9 cellular contexts compared by ENCODE assay signal in the genomic region with DNA sequence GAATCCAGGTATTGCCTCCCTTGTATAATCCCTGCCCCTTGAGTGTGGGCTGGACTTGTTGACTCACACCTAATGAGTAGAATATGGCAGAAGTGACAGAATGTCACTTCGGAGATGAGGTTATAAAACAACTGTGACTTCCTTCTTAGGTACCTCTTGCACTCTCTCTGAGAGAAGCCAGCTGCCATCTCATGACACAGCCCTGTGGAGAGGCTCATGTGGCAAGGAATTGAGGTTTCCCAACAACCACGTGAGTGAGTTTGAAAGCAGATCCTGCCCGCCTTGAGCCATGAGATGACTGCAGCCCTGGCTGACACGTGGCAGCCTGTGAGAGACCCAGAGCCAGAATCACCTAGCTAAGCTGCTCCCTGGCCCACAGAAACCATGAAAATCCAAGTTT. TPM values are rescaled to one million over a fixed set of nuclear protein-coding genes. Genes with fewer than 3 reads are reported as not detected.
DNase-seq lines count a peak whose midpoint lies in the region; ATAC-seq and TF ChIP-seq lines count a peak whose summit lies in the region.
"Had no signal": no experiment of that assay in that cellular context is flagged by ENCODE, and none has a peak within 500 bp of the region (broad histone marks: within the 10 kb centered on the region; RNA-seq: fewer than 3 reads in every experiment).

No MANE protein-coding gene starts in this region.

- H3K9me3 Mint-ChIP-seq in activated T-cell treated with anti-CD3 and anti-CD28 coated beads, Interleukin-2, amount 50 U/mL, for 24 hours: no peaks in the 10 kb centered on the region
- H3K9me3 Mint-ChIP-seq: CD4-positive, alpha-beta T cell had no signal

- no peaks in the 10 kb centered on the region for H3K4me1 ChIP-seq in thoracic aorta (ENCODE audit: control insufficient read depth in 1 of 2, low read depth in 2 of 2)
- H3K4me1 ChIP-seq in HAP-1: no peaks in the 10 kb centered on the region

- in situ Hi-C loops in HAP-1 (cut with MboI; ENCODE audit: low sequenced_read_pairs): no loop called here

- H3K27ac Mint-ChIP-seq in activated T-cell treated with anti-CD3 and anti-CD28 coated beads, Interleukin-2, amount 50 U/mL, for 24 hours: peak overlapping the region; percentile 1
- H3K27ac Mint-ChIP-seq in T-helper 17 cell: no peak overlapping the region
- H3K27ac Mint-ChIP-seq: CD4-positive, alpha-beta T cell had no signal

- no peaks in the 10 kb centered on the region for H3K36me3 Mint-ChIP-seq in activated T-cell treated with anti-CD3 and anti-CD28 coated beads, Interleukin-2, amount 50 U/mL, for 24 hours (ENCODE audit: low read depth)
- H3K36me3 Mint-ChIP-seq in T-helper 17 cell (ENCODE audit: low read depth): no peaks in the 10 kb centered on the region

- peaks cover 5% of the 10 kb centered on the region for H3K4me1 Mint-ChIP-seq in activated T-cell treated with anti-CD3 and anti-CD28 coated beads, Interleukin-2, amount 50 U/mL, for 24 hours (ENCODE audit: low read depth)
- H3K4me1 Mint-ChIP-seq in T-helper 17 cell: peaks cover 2% of the 10 kb centered on the region

- no peak for DNase-seq in activated T-cell treated with anti-CD3 and anti-CD28 coated beads, Interleukin-2, amount 50 U/mL, for 24 hours
- no peak for DNase-seq in activated T-cell treated with anti-CD3 and anti-CD28 coated beads, Interleukin-2, amount 50 U/mL, for 1 hour
- DNase-seq in T-helper 17 cell (no peak), left ventricle myocardium superior (peak; percentile 43), thoracic aorta (ENCODE audit: low spot score) (peak; percentile 3), RKO (ENCODE audit: low spot score) (no peak), HAP-1 (ENCODE audit: low spot score in 2 of 2) (no peak), NCI-H187 treated with DMSO at 0.1 percent for 48 hours (lab: John Stamatoyannopoulos, UW) (no peak)

- H3K4me3 ChIP-seq in thoracic aorta (no peak overlapping the region), HAP-1 (no peak overlapping the region)

- no peaks in the 10 kb centered on the region for H3K27me3 ChIP-seq in thoracic aorta (replicated peaks; ENCODE audit: insufficient read depth)
- no peaks in the 10 kb centered on the region; the same call in 1 of the 2 replicates for H3K27me3 ChIP-seq in HAP-1 (ENCODE audit: low read depth)

- H3K4me3 Mint-ChIP-seq in activated T-cell treated with anti-CD3 and anti-CD28 coated beads, Interleukin-2, amount 50 U/mL, for 24 hours: no peak overlapping the region
- no peak overlapping the region for H3K4me3 Mint-ChIP-seq in T-helper 17 cell
- H3K4me3 Mint-ChIP-seq: CD4-positive, alpha-beta T cell had no signal

- peaks cover 45% of the 10 kb centered on the region for H3K27me3 Mint-ChIP-seq in activated T-cell treated with anti-CD3 and anti-CD28 coated beads, Interleukin-2, amount 50 U/mL, for 24 hours
- no peaks in the 10 kb centered on the region for H3K27me3 Mint-ChIP-seq in T-helper 17 cell
- H3K27me3 Mint-ChIP-seq: CD4-positive, alpha-beta T cell had no signal

- H3K9me3 ChIP-seq in T-helper 17 cell (ENCODE audit: control insufficient read depth, low read length, poor library complexity, severe bottlenecking) (no peaks in the 10 kb centered on the region), thoracic aorta (no peaks in the 10 kb centered on the region), HAP-1 (no peaks in the 10 kb centered on the region)

- no peak overlapping the region for H3K27ac ChIP-seq in thoracic aorta

- H3K36me3 ChIP-seq in thoracic aorta: no peaks in the 10 kb centered on the region
- H3K36me3 ChIP-seq in HAP-1 (replicated peaks): no peaks in the 10 kb centered on the region

- ATAC-seq in T-helper 17 cell (peak; percentile 25), left ventricle myocardium superior (peak; percentile 70), thoracic aorta (ENCODE audit: insufficient number of reproducible peaks, low FRiP score, low read depth) (no peak)

- intact Hi-C loops in left ventricle myocardium superior (cut with micrococcal nuclease): no loop called here

- no peak for TF ChIP-seq CTCF in thoracic aorta (IDR thresholded peaks at IDR 0.05)

RNA-seq across cellular contexts. Expression of a gene that starts 13.5 kb away (rescaled TPM):
- not detected for total RNA-seq in T-helper 17 cell
- 98.2 TPM for total RNA-seq in left ventricle myocardium superior
- not detected for total RNA-seq in thoracic aorta
- total RNA-seq: CD4-positive, alpha-beta T cell had no signal

RNA-seq across cellular contexts. Expression of a gene that starts 32.0 kb away (rescaled TPM):
- total RNA-seq in T-helper 17 cell (not detected), left ventricle myocardium superior (0.55 TPM), thoracic aorta (1 to 10 TPM; 1.2 to 2.5 TPM)

RNA-seq across cellular contexts. Expression of a gene that starts 33.4 kb away (rescaled TPM):
- total RNA-seq in T-helper 17 cell (100 to 1,000 TPM; 111 to 122 TPM), left ventricle myocardium superior (3.7 TPM), thoracic aorta (10 to 100 TPM in 1 of 2 donors, 1 to 10 TPM in 1; 7.9 to 10.7 TPM)

Comparison
In these comparisons a context has a peak if more than half of its experiments do, and no peak if none do; other contexts are left out.
1. DNase-seq: peak in left ventricle myocardium superior (single experiment) and thoracic aorta (single experiment); none in activated T-cell treated with anti-CD3 and anti-CD28 coated beads, Interleukin-2, amount 50 U/mL, for 24 hours (single experiment), activated T-cell treated with anti-CD3 and anti-CD28 coated beads, Interleukin-2, amount 50 U/mL, for 1 hour (single experiment), T-helper 17 cell (0 of 3), RKO (single experiment), HAP-1 (0 of 2) and NCI-H187 treated with DMSO at 0.1 percent for 48 hours (single experiment).
2. RNA of a gene that starts 13.5 kb away (total RNA-seq): 98.2 TPM in left ventricle myocardium superior (single experiment); not detected in T-helper 17 cell and not detected in thoracic aorta; every median in the first group is over 10 times any median in the second.
3. RNA of a gene that starts 33.4 kb away (total RNA-seq): 111 to 122 TPM in T-helper 17 cell; 7.9 to 10.7 TPM in thoracic aorta and 3.7 TPM in left ventricle myocardium superior (single experiment); every median in the first group is over 4 times any median in the second.